ENCODE assay signal across 17 cellular contexts in genomic region chr2:227536445-227536844, GRCh38.
DNase-seq lines count a peak whose midpoint lies in the region; ATAC-seq and FAIRE-seq lines count a peak whose summit lies in the region.
"Had no signal": no experiment of that assay in that cellular context is flagged by ENCODE, and none has a peak within 500 bp of the region (broad histone marks: within the 10 kb centered on the region; RNA-seq: fewer than 3 reads in every experiment).

No MANE protein-coding gene starts in this region.

- peak; percentile 10 for DNase-seq in DMS79 treated with DMSO at 0.1 percent for 48 hours (lab: John Stamatoyannopoulos, UW)
- no peak for DNase-seq in DMS79 (lab: John Stamatoyannopoulos, UW)
- peak; percentile 47 for DNase-seq in G401 (ENCODE audit: low spot score)
- DNase-seq in NCI-H2196 (lab: John Stamatoyannopoulos, UW; ENCODE audit: unreplicated experiment) = peak; percentile 21
- DNase-seq in frontal cortex (ENCODE audit: low spot score in 2 of 2) = no peak
- DNase-seq in GM19238 (ENCODE audit: insufficient read length, low spot score) = no peak
- no peak for DNase-seq in sciatic nerve (ENCODE audit: low spot score)
- DNase-seq in activated effector memory CD4-positive, alpha-beta T cell treated with anti-CD3 and anti-CD28 coated beads, Interleukin-2, amount 50 U/mL, for 16 hours = no peak
- DNase-seq: 8988T; activated naive CD4-positive, alpha-beta T cell; effector CD8-positive, alpha-beta T cell; KBM-7; spleen; stimulated activated CD8-positive, alpha-beta memory T cell treated with anti-CD3 and anti-CD28 coated beads, Interleukin-4, amount 100 ng/mL, for 48 hours; uterus had no signal

- in situ Hi-C loops in G401 (cut with HindIII; ENCODE audit: low sequenced_read_pairs) = no loop called here

- FAIRE-seq in frontal cortex (lab: Jason Lieb, UNC) = peak; percentile 10
- FAIRE-seq: GM12892 had no signal

- intact Hi-C loops in sciatic nerve (cut with DNase I) = no loop called here

- ATAC-seq in sciatic nerve = no peak
- ATAC-seq: esophagus mucosa had no signal

Comparison
In these comparisons a context has a peak if more than half of its experiments do, and no peak if none do; other contexts are left out.
1. DNase-seq: peak in DMS79 treated with DMSO at 0.1 percent for 48 hours (single experiment), G401 (single experiment) and NCI-H2196 (single experiment); none in DMS79 (single experiment), frontal cortex (0 of 2), GM19238 (single experiment), sciatic nerve (single experiment) and activated effector memory CD4-positive, alpha-beta T cell treated with anti-CD3 and anti-CD28 coated beads, Interleukin-2, amount 50 U/mL, for 16 hours (single experiment).